ENCODE assay signal across 3 cellular contexts in genomic region chr11:10432493-10432892, GRCh38.
A peak's percentile ranks its signal among the peaks of the same experiment; 100 is the strongest.
TF ChIP-seq lines count a peak whose summit lies in the region.

No MANE protein-coding gene starts in this region.

TF ChIP-seq in HEK293T, 16 proteins besides CTCF, POLR2A, EP300 and RAD21:
- TF ChIP-seq FOXM1 (IDR thresholded peaks at IDR 0.05; ENCODE audit: borderline replicate concordance) (no peak), PKNOX1 (IDR thresholded peaks at IDR 0.05) (0 out of 2 replicates have a peak, but pooled peaks have one; percentile 20), TARDBP (IDR thresholded peaks at IDR 0.05) (no peak), ZNF384 (IDR thresholded peaks at IDR 0.05) (no peak)

TF ChIP-seq in GM12878, 131 proteins besides CTCF, POLR2A, EP300 and RAD21:
- TF ChIP-seq NFYA (IDR thresholded peaks at IDR 0.05; ENCODE audit: borderline replicate concordance, low read depth, low read length) (no peak), ZZZ3 (IDR thresholded peaks at IDR 0.05; ENCODE audit: control insufficient read depth, insufficient read length, low read depth) (peak; percentile 8), SMAD5 (IDR thresholded peaks at IDR 0.05; ENCODE audit: low read depth) (no peak), PKNOX1 (IDR thresholded peaks at IDR 0.05) (no peak), CREM (IDR thresholded peaks at IDR 0.05; ENCODE audit: low read depth) (no peak), TCF3 (IDR thresholded peaks at IDR 0.05; ENCODE audit: borderline replicate concordance, insufficient read depth, low read depth, low read length) (no peak), YBX1 (IDR thresholded peaks at IDR 0.05) (no peak), LARP7 (IDR thresholded peaks at IDR 0.05) (no peak), JUNB (IDR thresholded peaks at IDR 0.05) (peak; percentile 49; the same call in 1 of the 2 replicates), ZNF622 (IDR thresholded peaks at IDR 0.05) (no peak)

TF ChIP-seq in GM23338, 12 proteins besides CTCF, POLR2A, EP300 and RAD21 (continued from another document):
- TF ChIP-seq REST (IDR thresholded peaks at IDR 0.05; ENCODE audit: unreplicated experiment) (no peak), ZNF114 (CRISPR knock-in tag; IDR thresholded peaks at IDR 0.05) (no peak), POLR2AphosphoS5 (IDR thresholded peaks at IDR 0.05; ENCODE audit: low read depth) (no peak), EZH2phosphoT487 (IDR thresholded peaks at IDR 0.05; ENCODE audit: unreplicated experiment) (no peak), JUNB (IDR thresholded peaks at IDR 0.05; ENCODE audit: unreplicated experiment) (no peak), ZNF462 (CRISPR knock-in tag; IDR thresholded peaks at IDR 0.05) (no peak), ZNF331 (CRISPR knock-in tag; IDR thresholded peaks at IDR 0.05; ENCODE audit: low read depth) (no peak), EZH2 (IDR thresholded peaks at IDR 0.05; ENCODE audit: low read depth, unreplicated experiment) (no peak)
